Comparison of ENCODE assay signal across 8 cellular contexts in the genomic region with DNA sequence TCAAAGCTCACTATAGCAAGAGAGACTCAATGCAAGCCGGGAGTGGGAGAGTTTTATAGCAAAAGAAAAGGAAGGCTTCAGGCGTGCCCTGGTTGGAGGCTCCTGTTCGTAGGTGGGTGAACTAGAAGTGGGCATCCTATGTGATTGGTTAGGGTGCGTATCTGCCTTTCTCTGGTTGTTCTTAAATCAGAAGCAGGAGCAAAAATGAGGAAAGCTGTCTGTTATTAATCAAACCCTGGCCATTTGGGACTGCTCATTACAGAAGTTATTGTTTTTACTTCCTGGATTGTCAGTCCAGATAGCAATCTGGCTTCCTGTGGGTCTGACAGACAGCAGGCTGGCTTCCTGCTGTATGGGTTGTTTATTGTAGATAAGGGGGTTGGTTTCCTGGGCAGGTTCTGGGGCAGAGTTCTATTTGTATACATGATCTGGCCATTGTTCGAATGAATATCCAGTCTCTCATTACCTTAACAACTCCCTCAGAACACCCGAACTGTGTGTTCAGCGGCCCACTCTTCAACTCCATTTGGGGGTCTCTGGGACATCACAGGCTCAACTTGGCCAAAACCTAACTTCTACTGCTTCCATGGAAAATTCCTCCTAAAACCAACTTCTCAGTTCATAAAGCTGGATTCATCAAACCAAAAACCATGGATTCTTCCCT. TPM values are rescaled to one million over a fixed set of nuclear protein-coding genes. Genes with fewer than 3 reads are reported as not detected.
DNase-seq lines count a peak whose midpoint lies in the region; ATAC-seq, FAIRE-seq and TF ChIP-seq lines count a peak whose summit lies in the region.

No MANE protein-coding gene starts in this region.

- peaks cover 0 to 39% (median 29%) of the 10 kb centered on the region in 4 donors for H3K4me1 ChIP-seq in esophagus muscularis mucosa

- H3K27ac ChIP-seq in SK-N-MC, result no peak overlapping the region
- peak overlapping the region in 3 of 4 donors; percentile 71 to 81 (median 78) for H3K27ac ChIP-seq in esophagus muscularis mucosa (replicated peaks in 1 of 4)

- H3K36me3 ChIP-seq in SK-N-MC (ENCODE audit: insufficient read depth, low read length) (no peaks in the 10 kb centered on the region), esophagus muscularis mucosa (peaks cover 36 to 42% (median 38%) of the 10 kb centered on the region in 4 donors)

- ATAC-seq in GM21737 (IDR thresholded peaks at IDR 0.05; ENCODE audit: unreplicated experiment) (no peak), HG02678 (IDR thresholded peaks at IDR 0.05; ENCODE audit: unreplicated experiment) (no peak)

- FAIRE-seq in GM12892 (lab: Jason Lieb, UNC), result peak; percentile 36

- no peak for TF ChIP-seq CTCF in esophagus muscularis mucosa (IDR thresholded peaks at IDR 0.05)

- WGBS in esophagus muscularis mucosa, result 71% methylated on average over 7 of the region's 7 CpGs

- intact Hi-C loops in esophagus muscularis mucosa (cut with DNase I), result no loop called here

- no peak for TF ChIP-seq POLR2A in GM12892 (IDR thresholded peaks at IDR 0.05; ENCODE audit: low read depth, low read length)
- TF ChIP-seq POLR2A in esophagus muscularis mucosa (IDR thresholded peaks at IDR 0.05; ENCODE audit: low read depth), result no peak

- DNase-seq in GM12892 (ENCODE audit: insufficient read length) (no peak), SK-N-MC (ENCODE audit: low read depth, low spot score) (no peak), esophagus muscularis mucosa (ENCODE audit: extremely low spot score) (no peak), pulmonary artery endothelial cell (ENCODE audit: low read depth, low spot score) (peak; percentile 96), germinal center (ENCODE audit: low spot score) (no peak)
- no peak for DNase-seq in stimulated activated CD4-positive, alpha-beta T cell treated with anti-CD3 and anti-CD28 coated beads, Interleukin-1b, Interleukin-23, amount 100 ng/mL, for 48 hours

- H3K9me3 ChIP-seq in SK-N-MC (ENCODE audit: low read depth, low read length) (peaks cover 8% of the 10 kb centered on the region; the same call in 1 of the 2 replicates), esophagus muscularis mucosa (peaks cover 18 to 46% (median 38%) of the 10 kb centered on the region in 4 donors)

- no peak overlapping the region for H3K9ac ChIP-seq in SK-N-MC (ENCODE audit: insufficient read length)

- H3K27me3 ChIP-seq in esophagus muscularis mucosa, result no peaks in the 10 kb centered on the region

- TF ChIP-seq EP300 in esophagus muscularis mucosa (IDR thresholded peaks at IDR 0.05), result no peak

- H3K4me3 ChIP-seq in SK-N-MC, result peak overlapping the region; percentile 6; the same call in 1 of the 2 replicates
- H3K4me3 ChIP-seq in esophagus muscularis mucosa, result peak overlapping the region; percentile 78 to 98 (median 96)

RNA-seq across cellular contexts. Expression of a gene that starts 1.6 kb away (rescaled TPM):
- 2.3 TPM for polyA plus RNA-seq in GM12892 (2012; ENCODE audit: missing spikeins)
- total RNA-seq in esophagus muscularis mucosa (1 to 10 TPM; 4.6 to 8.4 (median 6.4) TPM), pulmonary artery endothelial cell (30.8 and 38.7 TPM in 2 replicates)

RNA-seq across cellular contexts. Expression of a gene that starts 35.7 kb away (rescaled TPM):
- polyA plus RNA-seq in GM12892 (2012; ENCODE audit: missing spikeins), result 2.0 TPM
- total RNA-seq in esophagus muscularis mucosa, result 1 to 10 TPM; 1.3 to 9.6 (median 2.5) TPM
- total RNA-seq in pulmonary artery endothelial cell, result 3.2 and 5.0 TPM in 2 replicates

RNA-seq across cellular contexts. Expression of a gene that starts 37.7 kb away (rescaled TPM):
- polyA plus RNA-seq in GM12892 (2012; ENCODE audit: missing spikeins), result 44.0 TPM
- total RNA-seq in esophagus muscularis mucosa, result 10 to 100 TPM; 27.8 to 55.3 (median 52.1) TPM
- total RNA-seq in pulmonary artery endothelial cell, result 43.0 and 46.6 TPM in 2 replicates
